18 cellular contexts compared by ENCODE assay signal in the genomic region with DNA sequence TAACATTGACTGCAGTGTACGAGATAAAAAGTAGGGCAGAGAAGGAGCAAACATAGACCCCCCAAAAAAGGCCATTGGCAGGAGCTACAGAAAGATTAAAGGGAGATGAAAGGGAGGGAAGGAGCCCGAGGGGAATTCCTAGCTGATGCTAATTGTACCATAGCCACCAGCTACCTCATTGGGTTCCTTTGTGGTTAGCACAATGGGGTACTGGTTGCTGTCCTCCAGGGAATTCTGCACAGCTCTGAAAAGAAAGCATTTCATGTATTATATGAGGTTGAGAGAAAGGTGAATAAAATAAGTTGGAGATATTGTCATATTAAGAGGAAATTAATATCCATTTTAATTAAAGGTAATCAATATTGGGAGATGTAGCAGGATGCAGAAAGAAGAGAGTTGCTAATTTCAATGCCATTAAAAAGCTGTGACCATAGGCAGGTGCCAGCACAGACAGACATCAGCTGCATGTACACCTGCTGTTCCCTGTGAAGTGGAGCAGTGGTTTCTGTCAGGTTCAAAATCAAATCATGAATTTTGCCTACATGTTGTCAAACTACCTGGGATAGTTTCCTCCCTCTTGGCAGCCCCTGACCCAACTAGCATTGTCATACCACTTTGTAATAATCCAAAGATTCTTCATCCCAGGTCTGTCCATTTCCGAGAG.
DNase-seq lines count a peak whose midpoint lies in the region; ATAC-seq and TF ChIP-seq lines count a peak whose summit lies in the region.
"Had no signal": no experiment of that assay in that cellular context is flagged by ENCODE, and none has a peak within 500 bp of the region (broad histone marks: within the 10 kb centered on the region; RNA-seq: fewer than 3 reads in every experiment).

No MANE protein-coding gene starts in this region.

- no peaks in the 10 kb centered on the region for H3K27me3 Mint-ChIP-seq in neural progenitor cell (ENCODE audit: insufficient read depth, low read depth)
- H3K27me3 Mint-ChIP-seq: B cell; CD4-positive, alpha-beta memory T cell had no signal

- TF ChIP-seq CTCF in OCI-LY7 (conservative IDR thresholded peaks at IDR 0.05; ENCODE audit: low read length) (no peak), neural progenitor cell (IDR thresholded peaks at IDR 0.05) (no peak)

- H3K4me1 Mint-ChIP-seq in neural progenitor cell: peaks cover 6% of the 10 kb centered on the region
- H3K4me1 Mint-ChIP-seq: B cell; CD4-positive, alpha-beta memory T cell had no signal

- POLR2A ChIA-PET in OCI-LY7 (lab: Charles Lee): interaction anchor here (0.6 to 2.8 kb wide), 10 partner anchors 10 to 1712 kb away, joined by 3 to 12 read pairs (median 4); no protein-coding TSS in a partner anchor

- H3K4me1 ChIP-seq in OCI-LY7 (ENCODE audit: insufficient read depth, low read length, poor library complexity, severe bottlenecking) (peaks cover 86% of the 10 kb centered on the region), neural progenitor cell (peaks cover 5% of the 10 kb centered on the region)

- H3K4me2 ChIP-seq in OCI-LY7 (ENCODE audit: low read length) (peak overlapping the region; percentile 77), neural progenitor cell (no peak overlapping the region)

- H3F3A ChIP-seq in neural progenitor cell (ENCODE audit: low read depth): no peaks in the 10 kb centered on the region

- H3K9me3 ChIP-seq in OCI-LY7 (ENCODE audit: low read length) (peaks cover 23% of the 10 kb centered on the region; the same call in 1 of the 2 replicates), neural progenitor cell (ENCODE audit: low read depth) (no peaks in the 10 kb centered on the region)

- intact Hi-C loops in OCI-LY7 (cut with micrococcal nuclease; ENCODE audit: unreplicated experiment) (no loop called here), posterior cingulate gyrus (cut with DNase I) (no loop called here)

- H3K36me3 ChIP-seq in OCI-LY7 (ENCODE audit: insufficient read depth, low read length) (no peaks in the 10 kb centered on the region), neural progenitor cell (no peaks in the 10 kb centered on the region)

- no peak overlapping the region for H3K4me3 Mint-ChIP-seq in neural progenitor cell
- H3K4me3 Mint-ChIP-seq: B cell; CD4-positive, alpha-beta memory T cell had no signal

- H3K9me2 ChIP-seq in OCI-LY7 (ENCODE audit: insufficient read depth, low read length): no peaks in the 10 kb centered on the region

- no peaks in the 10 kb centered on the region for H3K79me2 ChIP-seq in OCI-LY7 (ENCODE audit: insufficient read depth, low read depth, low read length)
- H3K79me2 ChIP-seq in neural progenitor cell (ENCODE audit: low read depth): no peaks in the 10 kb centered on the region

- H2AFZ ChIP-seq in OCI-LY7 (ENCODE audit: low read length) (peak overlapping the region; percentile 94; the same call in 1 of the 2 replicates), neural progenitor cell (replicated peaks) (no peak overlapping the region)

- no peaks in the 10 kb centered on the region for H3K36me3 Mint-ChIP-seq in neural progenitor cell
- H3K36me3 Mint-ChIP-seq: CD4-positive, alpha-beta memory T cell had no signal

- CTCF ChIA-PET in OCI-LY7 (lab: Charles Lee; ENCODE audit: unreplicated experiment): interaction anchor here (0.6 kb wide), 1 partner anchor 647 kb away, joined by 3 read pairs; no protein-coding TSS in a partner anchor

- no peaks in the 10 kb centered on the region for H3K9me3 Mint-ChIP-seq in neural progenitor cell

- H3K4me3 ChIP-seq in OCI-LY7 (ENCODE audit: low read depth, low read length, poor library complexity, severe bottlenecking) (peak overlapping the region; percentile 46), neural progenitor cell (no peak overlapping the region)
- H3K4me3 ChIP-seq: K562 had no signal

- no peaks in the 10 kb centered on the region for H3K27me3 ChIP-seq in neural progenitor cell

- no peak overlapping the region for H3K9ac ChIP-seq in neural progenitor cell

- H3K27ac Mint-ChIP-seq in neural progenitor cell: no peak overlapping the region
- H3K27ac Mint-ChIP-seq: B cell; CD4-positive, alpha-beta memory T cell had no signal

- H3K27ac ChIP-seq in OCI-LY7 (ENCODE audit: low read depth, low read length, poor library complexity, severe bottlenecking): peak overlapping the region; percentile 93
- no peak overlapping the region for H3K27ac ChIP-seq in neural progenitor cell
- H3K27ac ChIP-seq: 22Rv1 had no signal

- ATAC-seq in HG02981 (IDR thresholded peaks at IDR 0.05; ENCODE audit: unreplicated experiment): peak; percentile 8
- ATAC-seq in GM21526 (IDR thresholded peaks at IDR 0.05; ENCODE audit: low FRiP score, unreplicated experiment): no peak
- ATAC-seq: K562, Panc1, Right ventricle myocardium inferior had no signal

- peak; percentile 3 for DNase-seq in NCI-H2107 treated with DMSO at 0.1 percent for 48 hours (lab: John Stamatoyannopoulos, UW; ENCODE audit: unreplicated experiment)
- DNase-seq in NCI-H2107 (lab: John Stamatoyannopoulos, UW): no peak
- peak; percentile 76 for DNase-seq in OCI-LY7 (ENCODE audit: low spot score)
- peak; percentile 30 for DNase-seq in neural progenitor cell (ENCODE audit: low spot score)
- no peak for DNase-seq in NCI-H774 (lab: John Stamatoyannopoulos, UW)
- DNase-seq in posterior cingulate gyrus: no peak
- DNase-seq: CD4-positive, alpha-beta memory T cell; HCEC 1CT; NCI-H1092; NCI-H2081 treated with DMSO at 0.1 percent for 48 hours; NCI-H345 had no signal

- no TSS peak for BruUV-seq in OCI-LY7 (replicated peaks; lab: Mats Ljungman, UMichigan)

- H4K20me1 ChIP-seq in OCI-LY7 (ENCODE audit: insufficient read depth, low read length) (no peaks in the 10 kb centered on the region), neural progenitor cell (ENCODE audit: low read depth) (no peaks in the 10 kb centered on the region)

Comparison
In these comparisons a context has a peak if more than half of its experiments do, and no peak if none do; other contexts are left out.
1. DNase-seq: peak in NCI-H2107 treated with DMSO at 0.1 percent for 48 hours (single experiment), OCI-LY7 (single experiment) and neural progenitor cell (single experiment); none in NCI-H2107 (single experiment), NCI-H774 (single experiment) and posterior cingulate gyrus (0 of 10).